ENCODE assay signal across 25 cellular contexts in the genomic region with DNA sequence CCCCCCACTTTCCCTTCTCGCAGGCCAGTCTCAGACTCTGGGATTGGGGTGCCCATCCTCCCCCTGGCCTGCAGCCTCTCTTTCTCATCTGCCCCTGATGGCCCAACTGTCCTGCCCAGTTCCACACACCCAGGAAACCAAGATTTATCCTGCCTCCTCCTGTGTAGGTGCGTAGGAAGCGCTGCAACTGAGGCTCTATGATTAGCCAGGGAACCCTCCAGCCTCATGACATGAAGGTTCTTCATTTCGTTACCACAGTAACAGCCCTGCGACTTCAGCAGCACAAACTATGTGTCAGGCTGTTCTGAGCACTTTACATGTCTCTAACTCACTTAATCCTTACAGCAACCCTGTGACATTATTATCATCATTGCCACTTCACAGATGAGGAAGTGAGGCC.
"Had no signal": no experiment of that assay in that cellular context is flagged by ENCODE, and none has a peak within 500 bp of the region (broad histone marks: within the 10 kb centered on the region; RNA-seq: fewer than 3 reads in every experiment).

No MANE protein-coding gene starts in this region.

- H3K27ac Mint-ChIP-seq: immature natural killer cell; naive thymus-derived CD4-positive, alpha-beta T cell; natural killer cell treated with Interleukin-12 subunit alpha and Interleukin-12 subunit beta and Interleukin-15 and Interleukin-18, amount 100 ng/mL, for 72 hours; stimulated activated memory B cell treated with anti-CD40 and anti-IgM and Interleukin-4, amounts not matched to agents 10 μg/mL and 1 μg/mL and 100 μg/mL, for 72 hours; stimulated activated naive CD8-positive, alpha-beta T cell treated with anti-CD3 and anti-CD28 coated beads, Interleukin-15, amount 100 ng/mL, for 72 hours had no signal

- H3K36me3 ChIP-seq: left ventricle myocardium inferior, right atrium auricular region, right lobe of liver, thyroid gland, transverse colon, upper lobe of right lung had no signal

- H3K9me3 Mint-ChIP-seq: natural killer cell treated with Interleukin-12 subunit alpha and Interleukin-12 subunit beta and Interleukin-15 and Interleukin-18, amount 100 ng/mL, for 72 hours; stimulated activated naive CD8-positive, alpha-beta T cell treated with anti-CD3 and anti-CD28 coated beads, Interleukin-15, amount 100 ng/mL, for 72 hours had no signal

- H3K9me3 ChIP-seq: left ventricle myocardium inferior, mucosa of descending colon, psoas muscle, right atrium auricular region, right lobe of liver, testis, thyroid gland, transverse colon, upper lobe of right lung had no signal

- H3K4me1 ChIP-seq: psoas muscle, right lobe of liver, testis, thyroid gland, upper lobe of right lung had no signal

- DNase-seq: hippocampal formation; immature natural killer cell; left ventricle myocardium inferior; midbrain; mucosa of descending colon; naive thymus-derived CD4-positive, alpha-beta T cell; psoas muscle; stimulated activated CD4-positive, alpha-beta T cell treated with anti-CD3 and anti-CD28 coated beads, Interleukin-1b, Interleukin-23, amount 100 ng/mL, for 48 hours; stimulated activated CD4-positive, alpha-beta T cell treated with anti-CD3 and anti-CD28 coated beads, Interleukin-2, amount 100 ng/mL, for 48 hours; stimulated activated CD4-positive, alpha-beta T cell treated with anti-CD3 and anti-CD28 coated beads, Interleukin-4, amount 100 ng/mL, for 4 hours; stimulated activated CD8-positive, alpha-beta memory T cell treated with anti-CD3 and anti-CD28 coated beads, Interleukin-4, amount 100 ng/mL, for 48 hours; stimulated activated naive CD4-positive, alpha-beta T cell treated with Interleukin-2 at 50 U/mL for 16 hours; stimulated activated naive CD8-positive, alpha-beta T cell treated with anti-CD3 and anti-CD28 coated beads, Interleukin-15, amount 100 ng/mL, for 72 hours; substantia nigra; testis; thyroid gland; transverse colon; upper lobe of right lung had no signal

- H3K27me3 ChIP-seq: right atrium auricular region, right lobe of liver, testis, thyroid gland had no signal

- H3K27ac ChIP-seq: left ventricle myocardium inferior, parathyroid adenoma, psoas muscle, right atrium auricular region, right lobe of liver, testis, thyroid gland, transverse colon, upper lobe of right lung had no signal

- H3K4me3 ChIP-seq: left ventricle myocardium inferior, lung, mucosa of descending colon, psoas muscle, right atrium auricular region, right lobe of liver, smooth muscle cell, testis, thyroid gland, transverse colon, upper lobe of right lung had no signal

- H3K4me3 Mint-ChIP-seq: immature natural killer cell; naive thymus-derived CD4-positive, alpha-beta T cell; natural killer cell treated with Interleukin-12 subunit alpha and Interleukin-12 subunit beta and Interleukin-15 and Interleukin-18, amount 100 ng/mL, for 72 hours; stimulated activated memory B cell treated with anti-CD40 and anti-IgM and Interleukin-4, amounts not matched to agents 10 μg/mL and 1 μg/mL and 100 μg/mL, for 72 hours; stimulated activated naive CD8-positive, alpha-beta T cell treated with anti-CD3 and anti-CD28 coated beads, Interleukin-15, amount 100 ng/mL, for 72 hours had no signal

- H3K36me3 Mint-ChIP-seq: natural killer cell treated with Interleukin-12 subunit alpha and Interleukin-12 subunit beta and Interleukin-15 and Interleukin-18, amount 100 ng/mL, for 72 hours; stimulated activated memory B cell treated with anti-CD40 and anti-IgM and Interleukin-4, amounts not matched to agents 10 μg/mL and 1 μg/mL and 100 μg/mL, for 72 hours had no signal
